In genomic region chr4:16225139-16225538, GRCh38 we compare ENCODE assay signal across 8 cellular contexts. TPM values are rescaled to one million over a fixed set of nuclear protein-coding genes. Genes with fewer than 3 reads are reported as not detected.
DNase-seq lines count a peak whose midpoint lies in the region; ATAC-seq and TF ChIP-seq lines count a peak whose summit lies in the region.

No MANE protein-coding gene starts in this region.

- H3K27ac ChIP-seq in CD8-positive, alpha-beta memory T cell (ENCODE audit: low read depth, low read length): peak overlapping the region; percentile 35
- H3K27ac ChIP-seq in MM.1S (ENCODE audit: low read length): peak overlapping the region; percentile 64; the same call in 1 of the 2 replicates
- H3K27ac ChIP-seq in brain microvascular endothelial cell: no peak overlapping the region

- no peak for TF ChIP-seq CTCF in MM.1S (IDR thresholded peaks at IDR 0.05; ENCODE audit: low read length)
- no peak for TF ChIP-seq CTCF in brain microvascular endothelial cell (IDR thresholded peaks at IDR 0.05; ENCODE audit: low read depth, low read length, missing control alignments)

- peak overlapping the region; percentile 83 for H3K4me3 ChIP-seq in CD8-positive, alpha-beta memory T cell (ENCODE audit: low read length)
- H3K4me3 ChIP-seq in MM.1S (ENCODE audit: low read length) (peak overlapping the region; percentile 93), brain microvascular endothelial cell (ENCODE audit: low read depth, low read length) (peak overlapping the region; percentile 78)

- H3K9me2 ChIP-seq in MM.1S (replicated peaks; ENCODE audit: insufficient read depth, low read length): no peaks in the 10 kb centered on the region

- H2AFZ ChIP-seq in MM.1S (ENCODE audit: low read length): peak overlapping the region; percentile 72; the same call in 1 of the 2 replicates

- H4K20me1 ChIP-seq in MM.1S (ENCODE audit: insufficient read depth, low read length): peaks cover 5% of the 10 kb centered on the region; the same call in 1 of the 2 replicates

- H3K9me3 Mint-ChIP-seq in CD8-positive, alpha-beta memory T cell: no peaks in the 10 kb centered on the region

- peaks cover 56% of the 10 kb centered on the region for H3K79me2 ChIP-seq in MM.1S (ENCODE audit: low read length)

- peak overlapping the region; percentile 79 for H3K9ac ChIP-seq in MM.1S (ENCODE audit: low read length)

- peak overlapping the region; percentile 82 to 93 (median 90) for H3K27ac Mint-ChIP-seq in CD8-positive, alpha-beta memory T cell

- H3K4me2 ChIP-seq in MM.1S (ENCODE audit: low read depth, low read length): peak overlapping the region; percentile 94

- no peaks in the 10 kb centered on the region for H3K27me3 ChIP-seq in CD8-positive, alpha-beta memory T cell (ENCODE audit: insufficient read depth, low read length, poor library complexity, severe bottlenecking)
- H3K27me3 ChIP-seq in MM.1S (replicated peaks; ENCODE audit: insufficient read depth, low read length) (no peaks in the 10 kb centered on the region), brain microvascular endothelial cell (replicated peaks) (no peaks in the 10 kb centered on the region)

- no peaks in the 10 kb centered on the region for H3K27me3 Mint-ChIP-seq in CD8-positive, alpha-beta memory T cell

- H3K36me3 Mint-ChIP-seq in CD8-positive, alpha-beta memory T cell: peaks cover 0 to 10% (median 2%) of the 10 kb centered on the region in 3 donors

- CTCF ChIA-PET in CD8-positive, alpha-beta memory T cell (lab: Charles Lee): interaction anchor here (1.4 kb wide), 1 partner anchor 20 kb away, joined by 3 read pairs; no protein-coding TSS in a partner anchor

- H3K36me3 ChIP-seq in CD8-positive, alpha-beta memory T cell (ENCODE audit: insufficient read depth, low read length): peaks cover 2% of the 10 kb centered on the region
- H3K36me3 ChIP-seq in MM.1S (replicated peaks; ENCODE audit: insufficient read depth, low read length) (no peaks in the 10 kb centered on the region), brain microvascular endothelial cell (replicated peaks) (no peaks in the 10 kb centered on the region)

- H3K4me3 Mint-ChIP-seq in CD8-positive, alpha-beta memory T cell: peak overlapping the region; percentile 88 to 94 (median 90)

- in situ Hi-C loops in brain microvascular endothelial cell (cut with HindIII; ENCODE audit: low pct_ligation_motif_present, low sequenced_read_pairs): no loop called here

- H3K4me1 ChIP-seq in CD8-positive, alpha-beta memory T cell (ENCODE audit: insufficient read depth, low read length): peaks cover 44% of the 10 kb centered on the region
- H3K4me1 ChIP-seq in MM.1S (ENCODE audit: low read length): peaks cover 16% of the 10 kb centered on the region

- H3K9me3 ChIP-seq in CD8-positive, alpha-beta memory T cell (ENCODE audit: low read length): no peaks in the 10 kb centered on the region
- no peaks in the 10 kb centered on the region for H3K9me3 ChIP-seq in MM.1S (replicated peaks; ENCODE audit: insufficient read depth, low read length)

- POLR2A ChIA-PET in CD8-positive, alpha-beta memory T cell (lab: Charles Lee): no interaction called here

- DNase-seq in CD8-positive, alpha-beta memory T cell: peak in 2 of 5 donors; percentile 11 to 21
- DNase-seq in MM.1S (peak; percentile 42), brain microvascular endothelial cell (no peak), lung microvascular endothelial cell (ENCODE audit: low read depth in 2 of 2) (peak; percentile 14 to 60), cortex of kidney (lab: John Stamatoyannopoulos, UW) (no peak), retina (no peak)

- no peak for ATAC-seq in GM19395 (IDR thresholded peaks at IDR 0.05; ENCODE audit: unreplicated experiment)
- ATAC-seq in HG02763 (IDR thresholded peaks at IDR 0.05; ENCODE audit: unreplicated experiment): no peak

- peaks cover 6% of the 10 kb centered on the region; the same call in 1 of the 2 replicates for H3F3A ChIP-seq in MM.1S (ENCODE audit: insufficient read depth, low read length)

- peaks cover 41 to 64% (median 55%) of the 10 kb centered on the region in 3 donors for H3K4me1 Mint-ChIP-seq in CD8-positive, alpha-beta memory T cell

RNA-seq across cellular contexts. Expression of gene TAPT1, which starts 1.1 kb away (rescaled TPM):
- 10 to 100 TPM; 23.7 to 27.6 TPM for total RNA-seq in CD8-positive, alpha-beta memory T cell
- 19.1 TPM for polyA plus RNA-seq in CD8-positive, alpha-beta memory T cell
- total RNA-seq in lung microvascular endothelial cell: 7.8 and 14.5 TPM in 2 replicates

Comparison
In these comparisons a context has a peak if more than half of its experiments do, and no peak if none do; other contexts are left out.
1. DNase-seq: peak in MM.1S (single experiment) and lung microvascular endothelial cell (2 of 2); none in brain microvascular endothelial cell (single experiment), cortex of kidney (single experiment) and retina (single experiment).
2. Peak in every context shown above with its lines, with median percentiles within 50 percentile points of each other: H3K4me3 ChIP-seq.